1 cellular context compared by ENCODE assay signal in the genomic region with DNA sequence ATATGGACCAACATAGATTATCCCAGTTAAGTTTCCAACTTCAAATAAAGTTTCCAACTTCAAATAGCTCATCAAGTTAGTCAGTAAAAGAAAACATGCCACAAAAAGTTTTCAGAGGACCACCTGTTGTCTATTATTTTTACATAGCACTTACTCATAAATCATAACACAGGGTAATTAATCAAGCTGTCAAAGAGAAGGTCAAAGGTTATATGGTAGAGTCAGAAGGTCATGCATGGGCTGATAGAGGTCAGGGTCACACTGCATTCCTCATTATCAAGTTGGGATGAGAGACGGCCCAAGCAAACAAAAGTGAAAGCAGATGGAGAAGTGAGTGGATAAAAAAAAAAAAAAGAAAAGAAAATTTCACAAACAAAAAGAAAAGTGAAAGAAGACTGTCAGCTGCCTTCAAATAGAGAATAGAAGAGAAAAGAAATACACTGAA.
A peak's percentile ranks its signal among the peaks of the same experiment; 100 is the strongest.
TF ChIP-seq lines count a peak whose summit lies in the region.

No MANE protein-coding gene starts in this region.

TF ChIP-seq in liver, 16 proteins besides CTCF, POLR2A, EP300 and RAD21 (continued from another document):
- TF ChIP-seq, protein P1, sequence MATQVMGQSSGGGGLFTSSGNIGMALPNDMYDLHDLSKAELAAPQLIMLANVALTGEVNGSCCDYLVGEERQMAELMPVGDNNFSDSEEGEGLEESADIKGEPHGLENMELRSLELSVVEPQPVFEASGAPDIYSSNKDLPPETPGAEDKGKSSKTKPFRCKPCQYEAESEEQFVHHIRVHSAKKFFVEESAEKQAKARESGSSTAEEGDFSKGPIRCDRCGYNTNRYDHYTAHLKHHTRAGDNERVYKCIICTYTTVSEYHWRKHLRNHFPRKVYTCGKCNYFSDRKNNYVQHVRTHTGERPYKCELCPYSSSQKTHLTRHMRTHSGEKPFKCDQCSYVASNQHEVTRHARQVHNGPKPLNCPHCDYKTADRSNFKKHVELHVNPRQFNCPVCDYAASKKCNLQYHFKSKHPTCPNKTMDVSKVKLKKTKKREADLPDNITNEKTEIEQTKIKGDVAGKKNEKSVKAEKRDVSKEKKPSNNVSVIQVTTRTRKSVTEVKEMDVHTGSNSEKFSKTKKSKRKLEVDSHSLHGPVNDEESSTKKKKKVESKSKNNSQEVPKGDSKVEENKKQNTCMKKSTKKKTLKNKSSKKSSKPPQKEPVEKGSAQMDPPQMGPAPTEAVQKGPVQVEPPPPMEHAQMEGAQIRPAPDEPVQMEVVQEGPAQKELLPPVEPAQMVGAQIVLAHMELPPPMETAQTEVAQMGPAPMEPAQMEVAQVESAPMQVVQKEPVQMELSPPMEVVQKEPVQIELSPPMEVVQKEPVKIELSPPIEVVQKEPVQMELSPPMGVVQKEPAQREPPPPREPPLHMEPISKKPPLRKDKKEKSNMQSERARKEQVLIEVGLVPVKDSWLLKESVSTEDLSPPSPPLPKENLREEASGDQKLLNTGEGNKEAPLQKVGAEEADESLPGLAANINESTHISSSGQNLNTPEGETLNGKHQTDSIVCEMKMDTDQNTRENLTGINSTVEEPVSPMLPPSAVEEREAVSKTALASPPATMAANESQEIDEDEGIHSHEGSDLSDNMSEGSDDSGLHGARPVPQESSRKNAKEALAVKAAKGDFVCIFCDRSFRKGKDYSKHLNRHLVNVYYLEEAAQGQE (IDR thresholded peaks at IDR 0.05), result no peak
- TF ChIP-seq GABPA (IDR thresholded peaks at IDR 0.05 in 1 of 2, conservative IDR thresholded peaks at IDR 0.05 in 1 of 2) (no peak), SP1 (IDR thresholded peaks at IDR 0.05) (no peak), JUND (IDR thresholded peaks at IDR 0.05) (no peak), HNF4A (conservative IDR thresholded peaks at IDR 0.05) (peak in 1 of 2 donors; percentile 11), NR2F2 (IDR thresholded peaks at IDR 0.05) (peak; percentile 99), HNF4G (IDR thresholded peaks at IDR 0.05) (no peak), FOXA2 (IDR thresholded peaks at IDR 0.05) (no peak)
- TF ChIP-seq, protein P2, sequence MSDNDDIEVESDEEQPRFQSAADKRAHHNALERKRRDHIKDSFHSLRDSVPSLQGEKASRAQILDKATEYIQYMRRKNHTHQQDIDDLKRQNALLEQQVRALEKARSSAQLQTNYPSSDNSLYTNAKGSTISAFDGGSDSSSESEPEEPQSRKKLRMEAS (IDR thresholded peaks at IDR 0.05), result no peak
- TF ChIP-seq, protein P3, sequence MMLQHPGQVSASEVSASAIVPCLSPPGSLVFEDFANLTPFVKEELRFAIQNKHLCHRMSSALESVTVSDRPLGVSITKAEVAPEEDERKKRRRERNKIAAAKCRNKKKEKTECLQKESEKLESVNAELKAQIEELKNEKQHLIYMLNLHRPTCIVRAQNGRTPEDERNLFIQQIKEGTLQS (IDR thresholded peaks at IDR 0.05), result no peak
- TF ChIP-seq, protein P4, sequence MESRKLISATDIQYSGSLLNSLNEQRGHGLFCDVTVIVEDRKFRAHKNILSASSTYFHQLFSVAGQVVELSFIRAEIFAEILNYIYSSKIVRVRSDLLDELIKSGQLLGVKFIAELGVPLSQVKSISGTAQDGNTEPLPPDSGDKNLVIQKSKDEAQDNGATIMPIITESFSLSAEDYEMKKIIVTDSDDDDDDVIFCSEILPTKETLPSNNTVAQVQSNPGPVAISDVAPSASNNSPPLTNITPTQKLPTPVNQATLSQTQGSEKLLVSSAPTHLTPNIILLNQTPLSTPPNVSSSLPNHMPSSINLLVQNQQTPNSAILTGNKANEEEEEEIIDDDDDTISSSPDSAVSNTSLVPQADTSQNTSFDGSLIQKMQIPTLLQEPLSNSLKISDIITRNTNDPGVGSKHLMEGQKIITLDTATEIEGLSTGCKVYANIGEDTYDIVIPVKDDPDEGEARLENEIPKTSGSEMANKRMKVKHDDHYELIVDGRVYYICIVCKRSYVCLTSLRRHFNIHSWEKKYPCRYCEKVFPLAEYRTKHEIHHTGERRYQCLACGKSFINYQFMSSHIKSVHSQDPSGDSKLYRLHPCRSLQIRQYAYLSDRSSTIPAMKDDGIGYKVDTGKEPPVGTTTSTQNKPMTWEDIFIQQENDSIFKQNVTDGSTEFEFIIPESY (IDR thresholded peaks at IDR 0.05), result no peak
TF ChIP-seq in liver: peak in this region for 2.
